ENCODE assay signal across 8 cellular contexts in genomic region chr3:197305854-197306253, GRCh38. TPM values are rescaled to one million over a fixed set of nuclear protein-coding genes. Genes with fewer than 3 reads are reported as not detected.
DNase-seq lines count a peak whose midpoint lies in the region; ATAC-seq lines count a peak whose summit lies in the region.

No MANE protein-coding gene starts in this region.

- DNase-seq in GM04504 (ENCODE audit: low read depth) (peak; percentile 68), fibroblast of peridontal ligament (ENCODE audit: extremely low read depth) (peak; percentile 67), NCI-H2029 (lab: John Stamatoyannopoulos, UW) (no peak), NCI-H82 (lab: John Stamatoyannopoulos, UW) (no peak), sciatic nerve (ENCODE audit: low spot score) (no peak)
- DNase-seq in NK-92 treated with Interleukin-12 subunit alpha and Interleukin-12 subunit beta, amount 100 ng/mL, for 24 hours (lab: John Stamatoyannopoulos, UW) = no peak

- ATAC-seq in GM21360 (IDR thresholded peaks at IDR 0.05; ENCODE audit: unreplicated experiment) (peak; percentile 68), HG03520 (IDR thresholded peaks at IDR 0.05; ENCODE audit: unreplicated experiment) (peak; percentile 94), sciatic nerve (no peak)

- intact Hi-C loops in sciatic nerve (cut with DNase I) = no loop called here

RNA-seq across cellular contexts. Expression of gene DLG1, which starts 7.4 kb away (rescaled TPM):
- total RNA-seq in sciatic nerve = 116 TPM

Comparison
In these comparisons a context has a peak if more than half of its experiments do, and no peak if none do; other contexts are left out.
1. DNase-seq: peak in GM04504 (single experiment) and fibroblast of peridontal ligament (single experiment); none in NCI-H2029 (single experiment), NCI-H82 (single experiment), sciatic nerve (single experiment) and NK-92 treated with Interleukin-12 subunit alpha and Interleukin-12 subunit beta, amount 100 ng/mL, for 24 hours (single experiment).